ENCODE assay signal across 24 cellular contexts in genomic region chr7:1864126-1864940, GRCh38.
DNase-seq lines count a peak whose midpoint lies in the region; ATAC-seq lines count a peak whose summit lies in the region.
"Had no signal": no experiment of that assay in that cellular context is flagged by ENCODE, and none has a peak within 500 bp of the region (broad histone marks: within the 10 kb centered on the region; RNA-seq: fewer than 3 reads in every experiment).

No MANE protein-coding gene starts in this region.

- H3K27ac Mint-ChIP-seq in activated T-cell treated with anti-CD3 and anti-CD28 coated beads, Interleukin-2, amount 50 U/mL, for 24 hours: peak overlapping the region; percentile 15
- H3K27ac Mint-ChIP-seq in CD8-positive, alpha-beta memory T cell: no peak overlapping the region
- H3K27ac Mint-ChIP-seq in activated naive CD8-positive, alpha-beta T cell treated with anti-CD3 and anti-CD28 coated beads for 36 hours: no peak overlapping the region

- no peaks in the 10 kb centered on the region for H3K9me3 Mint-ChIP-seq in activated T-cell treated with anti-CD3 and anti-CD28 coated beads, Interleukin-2, amount 50 U/mL, for 24 hours
- H3K9me3 Mint-ChIP-seq in activated T-cell treated with anti-CD3 and anti-CD28 coated beads, Interleukin-2, amount 50 U/mL, for 4 hours: no peaks in the 10 kb centered on the region
- no peaks in the 10 kb centered on the region for H3K9me3 Mint-ChIP-seq in CD8-positive, alpha-beta memory T cell
- H3K9me3 Mint-ChIP-seq in activated naive CD8-positive, alpha-beta T cell treated with anti-CD3 and anti-CD28 coated beads for 36 hours: no peaks in the 10 kb centered on the region

- no peak overlapping the region for H3K27ac ChIP-seq in CD8-positive, alpha-beta memory T cell (ENCODE audit: low read depth, low read length)
- H3K27ac ChIP-seq: 22Rv1, adrenal gland, gastroesophageal sphincter, KMS-11, lower lobe of right lung, neutrophil, prostate gland, SJSA1, stomach, tibial artery had no signal

- no peak for ATAC-seq in activated T-cell treated with anti-CD3 and anti-CD28 coated beads, Interleukin-2, amount 50 U/mL, for 4 hours
- ATAC-seq: gastroesophageal sphincter had no signal

- no peaks in the 10 kb centered on the region for H3K4me1 ChIP-seq in CD8-positive, alpha-beta memory T cell (ENCODE audit: insufficient read depth, low read length)
- H3K4me1 ChIP-seq: adrenal gland, gastroesophageal sphincter, lower lobe of right lung, prostate gland, SJSA1, stomach, tibial artery had no signal

- H3K4me3 Mint-ChIP-seq in activated T-cell treated with anti-CD3 and anti-CD28 coated beads, Interleukin-2, amount 50 U/mL, for 24 hours: no peak overlapping the region
- H3K4me3 Mint-ChIP-seq in activated T-cell treated with anti-CD3 and anti-CD28 coated beads, Interleukin-2, amount 50 U/mL, for 4 hours: no peak overlapping the region
- H3K4me3 Mint-ChIP-seq in CD8-positive, alpha-beta memory T cell: no peak overlapping the region
- H3K4me3 Mint-ChIP-seq in activated naive CD8-positive, alpha-beta T cell treated with anti-CD3 and anti-CD28 coated beads for 36 hours: no peak overlapping the region

- DNase-seq in activated T-cell treated with anti-CD3 and anti-CD28 coated beads, Interleukin-2, amount 50 U/mL, for 24 hours: no peak
- DNase-seq in activated T-cell treated with anti-CD3 and anti-CD28 coated beads, Interleukin-2, amount 50 U/mL, for 4 hours: no peak
- DNase-seq in cerebellum (ENCODE audit: low spot score) (peak; percentile 15), midbrain (lab: John Stamatoyannopoulos, UW) (peak; percentile 27), GDM1 (lab: John Stamatoyannopoulos, UW) (no peak), NOMO-1 treated with dmso at 0.1 percent for 144 hours (lab: John Stamatoyannopoulos, UW; ENCODE audit: unreplicated experiment) (no peak)
- no peak for DNase-seq in CD8-positive, alpha-beta memory T cell
- no peak for DNase-seq in activated naive CD8-positive, alpha-beta T cell treated with anti-CD3 and anti-CD28 coated beads for 36 hours
- DNase-seq: activated CD4-positive, alpha-beta T cell treated with anti-CD3 and anti-CD28 coated beads for 4 hours; activated CD8-positive, alpha-beta memory T cell treated with anti-CD3 and anti-CD28 coated beads for 24 hours; activated naive CD4-positive, alpha-beta T cell; activated T-cell treated with anti-CD3 and anti-CD28 coated beads, Interleukin-2, amount 50 U/mL, for 48 hours; adrenal gland; lower lobe of right lung; NCI-H187; NCI-H526 treated with DMSO at 0.1 percent for 48 hours; stomach; tibial artery had no signal

- no peaks in the 10 kb centered on the region for H3K9me3 ChIP-seq in CD8-positive, alpha-beta memory T cell (ENCODE audit: low read length)
- H3K9me3 ChIP-seq: adrenal gland, gastroesophageal sphincter, lower lobe of right lung, neutrophil, prostate gland, SJSA1, stomach, tibial artery had no signal

- CTCF ChIA-PET in CD8-positive, alpha-beta memory T cell (lab: Charles Lee): no interaction called here

- no peaks in the 10 kb centered on the region for H3K27me3 Mint-ChIP-seq in activated T-cell treated with anti-CD3 and anti-CD28 coated beads, Interleukin-2, amount 50 U/mL, for 24 hours
- H3K27me3 Mint-ChIP-seq in activated T-cell treated with anti-CD3 and anti-CD28 coated beads, Interleukin-2, amount 50 U/mL, for 4 hours (ENCODE audit: low read depth): no peaks in the 10 kb centered on the region
- no peaks in the 10 kb centered on the region for H3K27me3 Mint-ChIP-seq in CD8-positive, alpha-beta memory T cell
- H3K27me3 Mint-ChIP-seq in activated naive CD8-positive, alpha-beta T cell treated with anti-CD3 and anti-CD28 coated beads for 36 hours: no peaks in the 10 kb centered on the region

- peaks cover 5% of the 10 kb centered on the region for H3K4me1 Mint-ChIP-seq in activated T-cell treated with anti-CD3 and anti-CD28 coated beads, Interleukin-2, amount 50 U/mL, for 24 hours (ENCODE audit: low read depth)
- peaks cover 6% of the 10 kb centered on the region for H3K4me1 Mint-ChIP-seq in activated T-cell treated with anti-CD3 and anti-CD28 coated beads, Interleukin-2, amount 50 U/mL, for 4 hours (ENCODE audit: low read depth)
- H3K4me1 Mint-ChIP-seq in CD8-positive, alpha-beta memory T cell: peaks cover 5 to 40% (median 8%) of the 10 kb centered on the region in 3 donors
- H3K4me1 Mint-ChIP-seq in activated naive CD8-positive, alpha-beta T cell treated with anti-CD3 and anti-CD28 coated beads for 36 hours: peaks cover 2% of the 10 kb centered on the region

- POLR2A ChIA-PET in CD8-positive, alpha-beta memory T cell (lab: Charles Lee): no interaction called here

- no peaks in the 10 kb centered on the region for H3K27me3 ChIP-seq in CD8-positive, alpha-beta memory T cell (ENCODE audit: insufficient read depth, low read length, poor library complexity, severe bottlenecking)
- H3K27me3 ChIP-seq: adrenal gland, gastroesophageal sphincter, neutrophil, SJSA1, stomach, tibial artery had no signal

- H3K36me3 ChIP-seq in CD8-positive, alpha-beta memory T cell (ENCODE audit: insufficient read depth, low read length): no peaks in the 10 kb centered on the region
- H3K36me3 ChIP-seq: adrenal gland, gastroesophageal sphincter, lower lobe of right lung, neutrophil, prostate gland, SJSA1, stomach, tibial artery had no signal

- peaks cover 8% of the 10 kb centered on the region for H3K36me3 Mint-ChIP-seq in activated T-cell treated with anti-CD3 and anti-CD28 coated beads, Interleukin-2, amount 50 U/mL, for 24 hours (ENCODE audit: low read depth)
- peaks cover 3% of the 10 kb centered on the region for H3K36me3 Mint-ChIP-seq in activated T-cell treated with anti-CD3 and anti-CD28 coated beads, Interleukin-2, amount 50 U/mL, for 4 hours (ENCODE audit: insufficient read depth)
- peaks cover 0 to 22% (median 0%) of the 10 kb centered on the region in 3 donors for H3K36me3 Mint-ChIP-seq in CD8-positive, alpha-beta memory T cell
- no peaks in the 10 kb centered on the region for H3K36me3 Mint-ChIP-seq in activated naive CD8-positive, alpha-beta T cell treated with anti-CD3 and anti-CD28 coated beads for 36 hours

- H3K4me3 ChIP-seq in CD8-positive, alpha-beta memory T cell (ENCODE audit: low read length): no peak overlapping the region
- H3K4me3 ChIP-seq: adrenal gland, gastroesophageal sphincter, lower lobe of right lung, prostate gland, SJSA1, stomach, tibial artery had no signal

Comparison
In these comparisons a context has a peak if more than half of its experiments do, and no peak if none do; other contexts are left out.
1. DNase-seq: peak in cerebellum (single experiment) and midbrain (single experiment); none in activated T-cell treated with anti-CD3 and anti-CD28 coated beads, Interleukin-2, amount 50 U/mL, for 24 hours (single experiment), activated T-cell treated with anti-CD3 and anti-CD28 coated beads, Interleukin-2, amount 50 U/mL, for 4 hours (single experiment), GDM1 (single experiment), CD8-positive, alpha-beta memory T cell (0 of 5), activated naive CD8-positive, alpha-beta T cell treated with anti-CD3 and anti-CD28 coated beads for 36 hours (single experiment) and NOMO-1 treated with dmso at 0.1 percent for 144 hours (single experiment).